ENCODE assay signal across 8 cellular contexts in the genomic region with DNA sequence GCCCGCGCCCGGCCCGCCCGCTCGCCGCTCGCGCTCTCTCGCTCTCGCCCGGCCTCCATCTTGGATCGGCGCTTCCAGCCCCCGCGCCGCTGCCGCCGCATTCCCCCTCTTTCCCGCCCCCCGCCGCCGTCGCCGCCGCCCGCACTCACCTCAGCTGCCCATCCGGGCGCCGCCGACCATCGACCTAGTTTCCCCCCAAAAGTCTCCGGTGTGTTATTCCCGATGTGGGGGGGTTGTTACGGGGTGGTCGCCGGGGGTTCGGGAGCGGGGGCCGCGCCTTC. TPM values are rescaled to one million over a fixed set of nuclear protein-coding genes. Genes with fewer than 3 reads are reported as not detected.
A peak's percentile ranks its signal among the peaks of the same experiment; 100 is the strongest.
DNase-seq lines count a peak whose midpoint lies in the region; ATAC-seq and TF ChIP-seq lines count a peak whose summit lies in the region.

No MANE protein-coding gene starts in this region.

- peak overlapping the region; percentile 85 to 100 (median 99) for H3K27ac ChIP-seq in dorsolateral prefrontal cortex
- peak overlapping the region; percentile 86 for H3K27ac ChIP-seq in muscle layer of colon (ENCODE audit: low read depth, low read length)

- H3K36me3 ChIP-seq in muscle layer of colon (ENCODE audit: insufficient read depth, low read length), result no peaks in the 10 kb centered on the region

- intact Hi-C loops in Right ventricle myocardium inferior (cut with DNase I) (loop anchor here (1.0 to 5.0 kb wide), 6 partner anchors 67 to 556 kb away; partner anchors contain the start of genes MSL2, NCK1, PCCB and SLC35G2), cardiac septum (cut with DNase I) (loop anchor here (1.0 to 5.0 kb wide), 9 partner anchors 65 to 675 kb away; partner anchors contain the start of genes MSL2, NCK1, PCCB and SLC35G2), dorsolateral prefrontal cortex (cut with DNase I) (loop anchor here (1.0 to 5.0 kb wide), 14 partner anchors 65 to 681 kb away; partner anchors contain the start of genes MSL2 (in 2 of the 2), NCK1 (in 2 of the 2), PCCB (in 2 of the 2) and SLC35G2 (in 1 of the 2))

- no peak overlapping the region for H3K9ac ChIP-seq in muscle layer of colon (ENCODE audit: low read length)

- H3K27me3 ChIP-seq in dorsolateral prefrontal cortex, result no peaks in the 10 kb centered on the region
- no peaks in the 10 kb centered on the region for H3K27me3 ChIP-seq in muscle layer of colon (ENCODE audit: control insufficient read depth in 1 of 2, insufficient read depth in 2 of 2, low read length in 2 of 2)

- H3K4me3 ChIP-seq in dorsolateral prefrontal cortex (peak overlapping the region; percentile 47 to 93 (median 77)), muscle layer of colon (ENCODE audit: low read depth in 1 of 2, low read length in 2 of 2) (peak overlapping the region; percentile 43 to 55)

- no peak for DNase-seq in Right ventricle myocardium inferior (ENCODE audit: missing footprints)
- DNase-seq in cardiac septum (ENCODE audit: low spot score), result no peak
- DNase-seq in NOMO-1 treated with DMSO at 0.1 percent for 48 hours (lab: John Stamatoyannopoulos, UW; ENCODE audit: unreplicated experiment), result peak; percentile 73
- no peak for DNase-seq in dorsolateral prefrontal cortex
- no peak for DNase-seq in retina

- no peak for TF ChIP-seq CTCF in dorsolateral prefrontal cortex (IDR thresholded peaks at IDR 0.05 in 54 of 56, conservative IDR thresholded peaks at IDR 0.05 in 2 of 56; ENCODE audit: low read depth in 1 of 56, partially characterized antibody in 56 of 56)

- no peaks in the 10 kb centered on the region for H3K9me3 ChIP-seq in muscle layer of colon (ENCODE audit: low read length)

- peak; percentile 45 for ATAC-seq in Right ventricle myocardium inferior
- ATAC-seq in HG02763 (IDR thresholded peaks at IDR 0.05; ENCODE audit: unreplicated experiment), result peak; percentile 11
- ATAC-seq in HG03457 (IDR thresholded peaks at IDR 0.05; ENCODE audit: unreplicated experiment), result no peak

- H3K4me1 ChIP-seq in muscle layer of colon (ENCODE audit: insufficient read depth, low read length), result peaks cover 30% of the 10 kb centered on the region

RNA-seq across cellular contexts. Expression of gene STAG1, which starts 0.2 kb away (rescaled TPM):
- total RNA-seq in Right ventricle myocardium inferior (23.6 TPM), cardiac septum (24.0 TPM), dorsolateral prefrontal cortex (10 to 100 TPM; 20.1 to 40.6 (median 31.1) TPM)
